32 cellular contexts compared by ENCODE assay signal in genomic region chr2:66684289-66684688, GRCh38.
"Had no signal": no experiment of that assay in that cellular context is flagged by ENCODE, and none has a peak within 500 bp of the region (broad histone marks: within the 10 kb centered on the region; RNA-seq: fewer than 3 reads in every experiment).

No MANE protein-coding gene starts in this region.

- H3K4me3 ChIP-seq: cardiac muscle cell, colonic mucosa, heart left ventricle, neural progenitor cell, stomach, thyroid gland, upper lobe of left lung had no signal

- H3K27ac Mint-ChIP-seq: activated CD4-positive, alpha-beta memory T cell treated with anti-CD3 and anti-CD28 coated beads, Interleukin-2, amount 10 ng/mL, durations not matched to agents 7 days and 5 days; activated CD4-positive, alpha-beta T cell treated with anti-CD3 and anti-CD28 coated beads, Interleukin-2, amount 10 ng/mL, durations not matched to agents 7 days and 5 days; activated naive CD4-positive, alpha-beta T cell treated with anti-CD3 and anti-CD28 coated beads, Interleukin-2, amount 50 U/mL, for 24 hours; activated naive CD8-positive, alpha-beta T cell treated with anti-CD3 and anti-CD28 coated beads, Interleukin-2, amount 50 U/mL, for 24 hours; activated T-cell treated with anti-CD3 and anti-CD28 coated beads, Interleukin-2, amount 50 U/mL, for 24 hours; activated T-helper 17 cell treated with anti-CD3 and anti-CD28 coated beads, Interleukin-2, amount 50 U/mL, for 72 hours; immature natural killer cell; naive thymus-derived CD8-positive, alpha-beta T cell; neural progenitor cell; stimulated activated naive B cell treated with anti-CD40 and anti-IgM and Interleukin-4, amounts not matched to agents 10 μg/mL and 1 μg/mL and 100 μg/mL, for 72 hours; T-helper 17 cell; WTC11 had no signal

- ATAC-seq: activated naive CD8-positive, alpha-beta T cell treated with anti-CD3 and anti-CD28 coated beads, Interleukin-2, amount 50 U/mL, for 24 hours; activated T-helper 17 cell treated with anti-CD3 and anti-CD28 coated beads, Interleukin-2, amount 50 U/mL, for 72 hours; naive thymus-derived CD8-positive, alpha-beta T cell; stimulated activated naive B cell treated with anti-CD40 and anti-IgM and Interleukin-4, amounts not matched to agents 10 μg/mL and 1 μg/mL and 100 μg/mL, for 72 hours; T-helper 17 cell; WTC11 had no signal

- H2AFZ ChIP-seq: neural progenitor cell, parathyroid adenoma had no signal

- H3K4me2 ChIP-seq: neural progenitor cell had no signal

- DNase-seq: activated CD4-positive, alpha-beta memory T cell treated with anti-CD3 and anti-CD28 coated beads, Interleukin-2, amount 10 ng/mL, durations not matched to agents 7 days and 5 days; activated CD4-positive, alpha-beta T cell treated with anti-CD3 and anti-CD28 coated beads for 1 hour; activated CD4-positive, alpha-beta T cell treated with anti-CD3 and anti-CD28 coated beads, Interleukin-2, amount 10 ng/mL, durations not matched to agents 7 days and 5 days; activated CD8-positive, alpha-beta memory T cell treated with anti-CD3 and anti-CD28 coated beads, Interleukin-2, amount 50 U/mL, for 48 hours; activated gamma-delta T cell treated with Interleukin-2 at 50 U/mL for 16 hours; activated naive CD8-positive, alpha-beta T cell treated with anti-CD3 and anti-CD28 coated beads, Interleukin-2, amount 50 U/mL, for 24 hours; activated T-cell treated with anti-CD3 and anti-CD28 coated beads, Interleukin-2, amount 50 U/mL, for 24 hours; cerebellar nuclear complex; effector CD8-positive, alpha-beta T cell; erythroblast; foreskin fibroblast; hypothalamus; immature natural killer cell; mesenchymal stem cell; naive thymus-derived CD8-positive, alpha-beta T cell; occipital lobe; stimulated activated CD4-positive, alpha-beta T cell treated with anti-CD3 and anti-CD28 coated beads, Interleukin-15, amount 100 ng/mL, for 24 hours; stimulated activated CD4-positive, alpha-beta T cell treated with anti-CD3 and anti-CD28 coated beads, Interleukin-2, amount 100 ng/mL, for 24 hours; stimulated activated naive B cell treated with anti-CD40 and anti-IgM and Interleukin-4, amounts not matched to agents 10 μg/mL and 1 μg/mL and 100 μg/mL, for 72 hours; stomach; T-helper 17 cell; upper lobe of left lung had no signal

- H3K4me3 Mint-ChIP-seq: activated CD4-positive, alpha-beta memory T cell treated with anti-CD3 and anti-CD28 coated beads, Interleukin-2, amount 10 ng/mL, durations not matched to agents 7 days and 5 days; activated CD4-positive, alpha-beta T cell treated with anti-CD3 and anti-CD28 coated beads, Interleukin-2, amount 10 ng/mL, durations not matched to agents 7 days and 5 days; activated naive CD4-positive, alpha-beta T cell treated with anti-CD3 and anti-CD28 coated beads, Interleukin-2, amount 50 U/mL, for 24 hours; activated naive CD8-positive, alpha-beta T cell treated with anti-CD3 and anti-CD28 coated beads, Interleukin-2, amount 50 U/mL, for 24 hours; activated T-cell treated with anti-CD3 and anti-CD28 coated beads, Interleukin-2, amount 50 U/mL, for 24 hours; activated T-helper 17 cell treated with anti-CD3 and anti-CD28 coated beads, Interleukin-2, amount 50 U/mL, for 72 hours; immature natural killer cell; naive thymus-derived CD8-positive, alpha-beta T cell; neural progenitor cell; stimulated activated naive B cell treated with anti-CD40 and anti-IgM and Interleukin-4, amounts not matched to agents 10 μg/mL and 1 μg/mL and 100 μg/mL, for 72 hours; T-helper 17 cell; WTC11 had no signal

- H3K36me3 ChIP-seq: cardiac muscle cell, colonic mucosa, heart left ventricle, neural progenitor cell, stomach, thyroid gland, upper lobe of left lung had no signal

- H3K27me3 Mint-ChIP-seq: activated CD4-positive, alpha-beta memory T cell treated with anti-CD3 and anti-CD28 coated beads, Interleukin-2, amount 10 ng/mL, durations not matched to agents 7 days and 5 days; activated CD4-positive, alpha-beta T cell treated with anti-CD3 and anti-CD28 coated beads, Interleukin-2, amount 10 ng/mL, durations not matched to agents 7 days and 5 days; activated naive CD4-positive, alpha-beta T cell treated with anti-CD3 and anti-CD28 coated beads, Interleukin-2, amount 50 U/mL, for 24 hours; activated naive CD8-positive, alpha-beta T cell treated with anti-CD3 and anti-CD28 coated beads, Interleukin-2, amount 50 U/mL, for 24 hours; activated T-cell treated with anti-CD3 and anti-CD28 coated beads, Interleukin-2, amount 50 U/mL, for 24 hours; activated T-helper 17 cell treated with anti-CD3 and anti-CD28 coated beads, Interleukin-2, amount 50 U/mL, for 72 hours; T-helper 17 cell had no signal

- H3K27ac ChIP-seq: cardiac muscle cell, colonic mucosa, heart left ventricle, neural progenitor cell, parathyroid adenoma, thyroid gland, upper lobe of left lung had no signal

- H3K4me1 Mint-ChIP-seq: activated CD4-positive, alpha-beta memory T cell treated with anti-CD3 and anti-CD28 coated beads, Interleukin-2, amount 10 ng/mL, durations not matched to agents 7 days and 5 days; activated CD4-positive, alpha-beta T cell treated with anti-CD3 and anti-CD28 coated beads, Interleukin-2, amount 10 ng/mL, durations not matched to agents 7 days and 5 days; activated naive CD4-positive, alpha-beta T cell treated with anti-CD3 and anti-CD28 coated beads, Interleukin-2, amount 50 U/mL, for 24 hours; activated naive CD8-positive, alpha-beta T cell treated with anti-CD3 and anti-CD28 coated beads, Interleukin-2, amount 50 U/mL, for 24 hours; activated T-helper 17 cell treated with anti-CD3 and anti-CD28 coated beads, Interleukin-2, amount 50 U/mL, for 72 hours; immature natural killer cell; naive thymus-derived CD8-positive, alpha-beta T cell; stimulated activated naive B cell treated with anti-CD40 and anti-IgM and Interleukin-4, amounts not matched to agents 10 μg/mL and 1 μg/mL and 100 μg/mL, for 72 hours; T-helper 17 cell had no signal

- H3K4me1 ChIP-seq: colonic mucosa, parathyroid adenoma, thyroid gland, upper lobe of left lung had no signal

- H3K9me3 ChIP-seq: colonic mucosa, heart left ventricle, stomach, thyroid gland, upper lobe of left lung had no signal

- H3K9me3 Mint-ChIP-seq: activated CD4-positive, alpha-beta memory T cell treated with anti-CD3 and anti-CD28 coated beads, Interleukin-2, amount 10 ng/mL, durations not matched to agents 7 days and 5 days; activated CD4-positive, alpha-beta T cell treated with anti-CD3 and anti-CD28 coated beads, Interleukin-2, amount 10 ng/mL, durations not matched to agents 7 days and 5 days; activated naive CD8-positive, alpha-beta T cell treated with anti-CD3 and anti-CD28 coated beads, Interleukin-2, amount 50 U/mL, for 24 hours; activated T-helper 17 cell treated with anti-CD3 and anti-CD28 coated beads, Interleukin-2, amount 50 U/mL, for 72 hours; neural progenitor cell; WTC11 had no signal

- H3K36me3 Mint-ChIP-seq: activated naive CD4-positive, alpha-beta T cell treated with anti-CD3 and anti-CD28 coated beads, Interleukin-2, amount 50 U/mL, for 24 hours; immature natural killer cell; naive thymus-derived CD8-positive, alpha-beta T cell; neural progenitor cell; stimulated activated naive B cell treated with anti-CD40 and anti-IgM and Interleukin-4, amounts not matched to agents 10 μg/mL and 1 μg/mL and 100 μg/mL, for 72 hours; WTC11 had no signal

- H3K9ac ChIP-seq: neural progenitor cell, parathyroid adenoma had no signal

- H3K79me2 ChIP-seq: parathyroid adenoma had no signal

- H3K27me3 ChIP-seq: cardiac muscle cell, colonic mucosa, neural progenitor cell, stomach, upper lobe of left lung had no signal

- FAIRE-seq: endometrium had no signal
